23 cellular contexts compared by ENCODE assay signal in genomic region chr1:167452483-167452882, GRCh38.
DNase-seq lines count a peak whose midpoint lies in the region; ATAC-seq, FAIRE-seq and TF ChIP-seq lines count a peak whose summit lies in the region.
"Had no signal": no experiment of that assay in that cellular context is flagged by ENCODE, and none has a peak within 500 bp of the region (broad histone marks: within the 10 kb centered on the region; RNA-seq: fewer than 3 reads in every experiment).

No MANE protein-coding gene starts in this region.

- POLR2A ChIA-PET in activated CD4-positive, alpha-beta T cell treated with anti-CD3 and anti-CD28 coated beads, Interleukin-2, amount 10 ng/mL, durations not matched to agents 7 days and 5 days (lab: Charles Lee), result no interaction called here
- POLR2A ChIA-PET in T-cell (lab: Charles Lee), result interaction anchor here (0.7 to 0.8 kb wide), 2 partner anchors 10 to 101 kb away, joined by 3 to 8 read pairs; partner anchors contain the start of gene CREG1 (in 1 of the 2)
- POLR2A ChIA-PET in K562 (lab: Yijun Ruan, JAX), result interaction anchor here (1.0 kb wide), 2 partner anchors 12 to 179 kb away, joined by 3 to 6 read pairs; no protein-coding TSS in a partner anchor

- no peaks in the 10 kb centered on the region for H3K9me3 Mint-ChIP-seq in activated CD4-positive, alpha-beta T cell treated with anti-CD3 and anti-CD28 coated beads, Interleukin-2, amount 10 ng/mL, durations not matched to agents 7 days and 5 days
- H3K9me3 Mint-ChIP-seq in T-cell (no peaks in the 10 kb centered on the region), neural progenitor cell (no peaks in the 10 kb centered on the region)

- no peaks in the 10 kb centered on the region for H3K9me3 ChIP-seq in K562 (replicated peaks; ENCODE audit: control insufficient read depth, insufficient read depth, low read depth, low read length)
- no peaks in the 10 kb centered on the region for H3K9me3 ChIP-seq in neural progenitor cell (ENCODE audit: low read depth)
- H3K9me3 ChIP-seq: colonic mucosa, left lung, SK-N-SH, spleen, upper lobe of right lung had no signal

- TF ChIP-seq RAD21 in K562 (CRISPR knock-in tag; conservative IDR thresholded peaks at IDR 0.05 in 1 of 2, IDR thresholded peaks at IDR 0.05 in 1 of 2), result no peak

- H2AFZ ChIP-seq in K562 (ENCODE audit: low read depth, low read length) (no peak overlapping the region), neural progenitor cell (replicated peaks) (no peak overlapping the region)

- no peak for FAIRE-seq in K562 (lab: Jason Lieb, UNC)
- FAIRE-seq: A204.1, GM18507 had no signal

- H4K20me1 ChIP-seq in K562 (replicated peaks; ENCODE audit: control insufficient read depth, insufficient read depth, low read length), result no peaks in the 10 kb centered on the region; the same call in 1 of the 2 replicates
- no peaks in the 10 kb centered on the region for H4K20me1 ChIP-seq in neural progenitor cell (ENCODE audit: low read depth)

- no peak overlapping the region for H3K9ac ChIP-seq in K562 (ENCODE audit: insufficient read depth in 1 of 2, low read depth in 2 of 2, low read length in 2 of 2)
- no peak overlapping the region for H3K9ac ChIP-seq in neural progenitor cell
- H3K9ac ChIP-seq: SK-N-SH had no signal

- TF ChIP-seq EP300 in K562 (IDR thresholded peaks at IDR 0.05; ENCODE audit: low read length), result no peak

- no peak for TF ChIP-seq POLR2A in K562 (conservative IDR thresholded peaks at IDR 0.05)

- peaks cover 16 to 17% of the 10 kb centered on the region in 2 experiments for H3K4me1 ChIP-seq in K562 (replicated peaks in 1 of 2; ENCODE audit: control insufficient read depth in 2 of 2, insufficient read depth in 2 of 2, low read length in 2 of 2)
- H3K4me1 ChIP-seq in neural progenitor cell, result peaks cover 15% of the 10 kb centered on the region
- H3K4me1 ChIP-seq: colonic mucosa had no signal

- H3K27ac Mint-ChIP-seq in activated CD4-positive, alpha-beta T cell treated with anti-CD3 and anti-CD28 coated beads, Interleukin-2, amount 10 ng/mL, durations not matched to agents 7 days and 5 days, result peak overlapping the region; percentile 94
- H3K27ac Mint-ChIP-seq in T-cell, result peak overlapping the region; percentile 96 to 97
- H3K27ac Mint-ChIP-seq in neural progenitor cell, result peak overlapping the region; percentile 78

- H3K27ac ChIP-seq in K562 (ENCODE audit: extremely low read depth, low read depth, low read length) (no peak overlapping the region), neural progenitor cell (no peak overlapping the region)
- H3K27ac ChIP-seq: brain microvascular endothelial cell, colonic mucosa, left lung, upper lobe of right lung had no signal

- no peak for DNase-seq in activated CD4-positive, alpha-beta T cell treated with anti-CD3 and anti-CD28 coated beads, Interleukin-2, amount 10 ng/mL, durations not matched to agents 7 days and 5 days
- DNase-seq in activated CD4-positive, alpha-beta T cell treated with anti-CD3 and anti-CD28 coated beads for 1 hour, result no peak
- DNase-seq in T-cell (no peak), K562 (ENCODE audit: extremely low read depth in 1 of 4, low spot score in 3 of 4) (no peak), neural progenitor cell (ENCODE audit: low spot score) (no peak), NCI-H446 treated with DMSO at 0.1 percent for 48 hours (lab: John Stamatoyannopoulos, UW) (no peak), HUDEP-2 (lab: John Stamatoyannopoulos, UW; ENCODE audit: unreplicated experiment in 76 of 76) (no peak), NCI-H2196 (lab: John Stamatoyannopoulos, UW; ENCODE audit: unreplicated experiment) (no peak)
- DNase-seq: activated CD4-positive, CD25-positive, alpha-beta regulatory T cell; brain microvascular endothelial cell; colonic mucosa; DMS 273 treated with DMSO at 0.1 percent for 48 hours; glutamatergic neuron; left lung; NCI-H524 treated with DMSO at 0.1 percent for 48 hours; RPMI8226; SK-N-SH; spleen; stimulated activated CD4-positive, alpha-beta T cell treated with anti-CD3 and anti-CD28 coated beads, Interleukin-4, amount 100 ng/mL, for 4 hours; T1000 had no signal

- H3K4me3 ChIP-seq in K562 (no peak overlapping the region), neural progenitor cell (no peak overlapping the region)
- H3K4me3 ChIP-seq: colonic mucosa, left lung, spleen, upper lobe of right lung had no signal

- in situ Hi-C loops in K562 (cut with MboI), result no loop called here

- CTCF ChIA-PET in activated CD4-positive, alpha-beta T cell treated with anti-CD3 and anti-CD28 coated beads, Interleukin-2, amount 10 ng/mL, durations not matched to agents 7 days and 5 days (lab: Charles Lee), result interaction anchor here (2.7 kb wide), 1 partner anchor 28 kb away, joined by 7 read pairs; no protein-coding TSS in a partner anchor
- CTCF ChIA-PET in T-cell (lab: Charles Lee), result interaction anchor here in 1 of 2 donors (0.7 kb wide), 1 partner anchor 23 kb away, joined by 3 read pairs; no protein-coding TSS in a partner anchor
- CTCF ChIA-PET in K562 (lab: Yijun Ruan, JAX; ENCODE audit: low intra/inter-chr PET ratio), result no interaction called here

- H3K36me3 ChIP-seq in K562 (ENCODE audit: control insufficient read depth, insufficient read depth, low read length), result no peaks in the 10 kb centered on the region
- no peaks in the 10 kb centered on the region for H3K36me3 ChIP-seq in neural progenitor cell
- H3K36me3 ChIP-seq: brain microvascular endothelial cell, colonic mucosa, left lung, spleen, upper lobe of right lung had no signal

- peaks cover 72% of the 10 kb centered on the region for H3K4me1 Mint-ChIP-seq in activated CD4-positive, alpha-beta T cell treated with anti-CD3 and anti-CD28 coated beads, Interleukin-2, amount 10 ng/mL, durations not matched to agents 7 days and 5 days
- H3K4me1 Mint-ChIP-seq in T-cell, result peaks cover 77 to 79% (median 77%) of the 10 kb centered on the region in 3 donors
- peaks cover 39% of the 10 kb centered on the region for H3K4me1 Mint-ChIP-seq in neural progenitor cell

- TF ChIP-seq CTCF in K562 (IDR thresholded peaks at IDR 0.05 in 2 of 3, conservative IDR thresholded peaks at IDR 0.05 in 1 of 3; ENCODE audit: insufficient read depth in 2 of 3, low read depth in 1 of 3, low read length in 3 of 3) (no peak), neural progenitor cell (IDR thresholded peaks at IDR 0.05) (no peak)

- peaks cover 28% of the 10 kb centered on the region for H3K36me3 Mint-ChIP-seq in activated CD4-positive, alpha-beta T cell treated with anti-CD3 and anti-CD28 coated beads, Interleukin-2, amount 10 ng/mL, durations not matched to agents 7 days and 5 days (ENCODE audit: low read depth)
- H3K36me3 Mint-ChIP-seq in T-cell, result peaks cover under 1% of the 10 kb centered on the region
- no peaks in the 10 kb centered on the region for H3K36me3 Mint-ChIP-seq in neural progenitor cell

- ATAC-seq in T-cell (replicated peaks in 1 of 4) (no peak), K562 (no peak)
- ATAC-seq: left lung, upper lobe of right lung had no signal

- H3K27me3 Mint-ChIP-seq in activated CD4-positive, alpha-beta T cell treated with anti-CD3 and anti-CD28 coated beads, Interleukin-2, amount 10 ng/mL, durations not matched to agents 7 days and 5 days, result no peaks in the 10 kb centered on the region
- H3K27me3 Mint-ChIP-seq in T-cell (no peaks in the 10 kb centered on the region), neural progenitor cell (ENCODE audit: insufficient read depth, low read depth) (peaks cover 8% of the 10 kb centered on the region)

- no peak overlapping the region for H3K4me2 ChIP-seq in K562 (ENCODE audit: insufficient read depth, low read length)
- no peak overlapping the region for H3K4me2 ChIP-seq in neural progenitor cell
- H3K4me2 ChIP-seq: SK-N-SH had no signal

- peaks cover 26% of the 10 kb centered on the region for H3F3A ChIP-seq in neural progenitor cell (ENCODE audit: low read depth)

- H3K9me1 ChIP-seq in K562 (ENCODE audit: control insufficient read depth, insufficient read depth, low read length), result no peaks in the 10 kb centered on the region

- WGBS in K562 (ENCODE audit: insufficient coverage, low coverage, missing lambda C conversion rate), result 19% methylated on average over 8 of the region's 8 CpGs

- H3K79me2 ChIP-seq in K562 (ENCODE audit: control insufficient read depth, insufficient read depth, low read length), result no peaks in the 10 kb centered on the region
- no peaks in the 10 kb centered on the region for H3K79me2 ChIP-seq in neural progenitor cell (ENCODE audit: low read depth)

- BruUV-seq in K562 (replicated peaks; lab: Mats Ljungman, UMichigan), result no TSS peak

- intact Hi-C loops in K562 (cut with micrococcal nuclease), result no loop called here

- peaks cover 29 to 37% of the 10 kb centered on the region in 2 experiments for H3K27me3 ChIP-seq in K562 (ENCODE audit: control insufficient read depth in 2 of 2, insufficient read depth in 2 of 2, low read length in 2 of 2)
- peaks cover 39% of the 10 kb centered on the region for H3K27me3 ChIP-seq in neural progenitor cell
- H3K27me3 ChIP-seq: colonic mucosa, upper lobe of right lung had no signal

- H3K4me3 Mint-ChIP-seq in activated CD4-positive, alpha-beta T cell treated with anti-CD3 and anti-CD28 coated beads, Interleukin-2, amount 10 ng/mL, durations not matched to agents 7 days and 5 days, result peak overlapping the region; percentile 35
- H3K4me3 Mint-ChIP-seq in T-cell, result peak overlapping the region; percentile 54 to 72 (median 69)
- H3K4me3 Mint-ChIP-seq in neural progenitor cell, result no peak overlapping the region

TF ChIP-seq in K562, 482 proteins besides CTCF, POLR2A, EP300 and RAD21 (continues in another document):
- 0 out of 2 replicates have a peak, but pooled peaks have one; percentile 38 for TF ChIP-seq CTBP1 (IDR thresholded peaks at IDR 0.05; ENCODE audit: borderline replicate concordance)
